Comparison of ENCODE assay signal across 8 cellular contexts in the genomic region with DNA sequence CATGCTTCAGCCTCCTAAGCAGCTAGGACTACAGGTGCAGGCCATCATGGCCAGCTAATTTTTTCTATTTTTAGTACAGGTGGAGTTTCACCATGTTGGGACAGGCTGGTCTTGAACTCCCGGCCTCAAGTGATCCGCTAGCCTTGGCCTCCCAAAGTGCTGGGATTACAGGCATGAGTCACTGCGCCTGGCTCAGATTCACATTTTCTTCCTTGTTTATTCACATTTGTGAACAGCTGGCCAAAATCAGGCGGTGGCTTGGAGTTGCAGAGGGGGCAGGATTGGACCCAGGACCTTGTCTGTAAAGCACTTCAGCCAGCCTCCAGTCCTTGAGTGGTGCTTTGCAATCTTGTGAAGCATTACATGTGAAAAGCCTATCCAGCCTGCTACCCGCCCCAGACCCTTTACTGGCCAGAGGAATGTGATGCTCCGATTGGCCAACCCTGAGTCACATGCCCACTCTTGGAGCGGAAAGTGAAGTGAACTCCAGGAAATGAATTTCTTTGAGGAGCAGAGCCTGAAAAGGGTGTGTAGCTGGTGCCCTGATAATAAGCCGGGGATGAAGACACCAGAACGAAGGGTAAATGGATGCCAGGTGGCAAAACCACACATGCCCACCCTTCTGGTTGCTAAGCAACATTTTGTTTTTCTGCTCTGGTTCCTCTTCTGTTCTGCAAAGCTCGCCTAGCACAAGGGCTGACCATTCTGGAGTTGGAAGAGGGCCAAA.
A peak's percentile ranks its signal among the peaks of the same experiment; 100 is the strongest.
DNase-seq lines count a peak whose midpoint lies in the region; ATAC-seq and TF ChIP-seq lines count a peak whose summit lies in the region.

No MANE protein-coding gene starts in this region.

- peak; percentile 40 for ATAC-seq in HG02678 (IDR thresholded peaks at IDR 0.05; ENCODE audit: unreplicated experiment)
- no peak for ATAC-seq in HG03442 (IDR thresholded peaks at IDR 0.05; ENCODE audit: unreplicated experiment)

- H3K4me3 ChIP-seq in BE2C (ENCODE audit: low read depth, low read length): peak overlapping the region; percentile 23

- peak; percentile 48 for DNase-seq in BE2C
- peak; percentile 82 to 91 for DNase-seq in NCI-H446 (lab: John Stamatoyannopoulos, UW)
- peak; percentile 9 for DNase-seq in kidney glomerular epithelial cell (lab: John Stamatoyannopoulos, UW)
- DNase-seq in stromal cell of bone marrow (ENCODE audit: low read depth): peak; percentile 28
- DNase-seq in activated naive CD4-positive, alpha-beta T cell treated with anti-CD3 and anti-CD28 coated beads, Interleukin-2, amount 50 U/mL, for 16 hours: no peak

- TF ChIP-seq CTCF in BE2C (IDR thresholded peaks at IDR 0.05; ENCODE audit: low read depth, low read length) (no peak), brain (conservative IDR thresholded peaks at IDR 0.05) (no peak)

- peaks cover 5% of the 10 kb centered on the region for H3K27me3 Mint-ChIP-seq in brain

- no peaks in the 10 kb centered on the region for H3K36me3 Mint-ChIP-seq in brain

- no peaks in the 10 kb centered on the region for H3K9me3 ChIP-seq in BE2C

- peak overlapping the region in 2 of 5 experiments; percentile 6 to 61 for H3K4me3 Mint-ChIP-seq in brain

- peaks cover 54% of the 10 kb centered on the region for H3K4me1 Mint-ChIP-seq in brain

- no peaks in the 10 kb centered on the region for H3K27me3 ChIP-seq in BE2C

- H3K36me3 ChIP-seq in BE2C: no peaks in the 10 kb centered on the region

- peak overlapping the region; percentile 38 to 84 (median 81) for H3K27ac Mint-ChIP-seq in brain

- peaks cover 0 to 4% (median 0%) of the 10 kb centered on the region in 5 experiments for H3K9me3 Mint-ChIP-seq in brain

- H3K4me1 ChIP-seq in BE2C: peaks cover 11% of the 10 kb centered on the region
